In genomic region chr5:176524138-176524537, GRCh38 we compare ENCODE assay signal across 23 cellular contexts. TPM values are rescaled to one million over a fixed set of nuclear protein-coding genes. Genes with fewer than 3 reads are reported as not detected.
DNase-seq lines count a peak whose midpoint lies in the region; ATAC-seq, FAIRE-seq and TF ChIP-seq lines count a peak whose summit lies in the region.
"Had no signal": no experiment of that assay in that cellular context is flagged by ENCODE, and none has a peak within 500 bp of the region (broad histone marks: within the 10 kb centered on the region; RNA-seq: fewer than 3 reads in every experiment).

No MANE protein-coding gene starts in this region.

- no peak for ATAC-seq in K562
- ATAC-seq: CD8-positive, alpha-beta T cell; GM12878 had no signal

- H3K36me3 Mint-ChIP-seq in MCF 10A (ENCODE audit: insufficient read depth, unreplicated experiment): peaks cover 15% of the 10 kb centered on the region
- peaks cover 30% of the 10 kb centered on the region for H3K36me3 Mint-ChIP-seq in endodermal cell (ENCODE audit: low read depth)

- H3K9me3 ChIP-seq in breast epithelium (no peaks in the 10 kb centered on the region), K562 (replicated peaks; ENCODE audit: control insufficient read depth, insufficient read depth, low read depth, low read length) (no peaks in the 10 kb centered on the region), endodermal cell (ENCODE audit: control insufficient read depth, low read length) (no peaks in the 10 kb centered on the region)
- H3K9me3 ChIP-seq: BLaER1, Caco-2 had no signal

- no peak for TF ChIP-seq CTCF in MCF 10A (IDR thresholded peaks at IDR 0.05; ENCODE audit: unreplicated experiment)
- no peak for TF ChIP-seq CTCF in breast epithelium (IDR thresholded peaks at IDR 0.05)
- TF ChIP-seq CTCF in K562 (IDR thresholded peaks at IDR 0.05 in 2 of 3, conservative IDR thresholded peaks at IDR 0.05 in 1 of 3; ENCODE audit: insufficient read depth in 2 of 3, low read depth in 1 of 3, low read length in 3 of 3): no peak
- no peak for TF ChIP-seq CTCF in endodermal cell (conservative IDR thresholded peaks at IDR 0.05)

- DNase-seq in MCF 10A (ENCODE audit: unreplicated experiment): no peak
- DNase-seq in breast epithelium (ENCODE audit: low spot score in 2 of 2): no peak
- DNase-seq in K562 (ENCODE audit: extremely low read depth in 1 of 4, low spot score in 3 of 4): no peak
- DNase-seq in endodermal cell: peak; percentile 43
- no peak for DNase-seq in activated gamma-delta T cell (lab: John Stamatoyannopoulos, UW)
- DNase-seq in G401 (ENCODE audit: low spot score): no peak
- DNase-seq: Caco-2; CD4-positive, CD25-positive, alpha-beta regulatory T cell; CD8-positive, alpha-beta T cell; DMS153; DND-41; GDM1; GM23248; H7; HCEC 1CT had no signal

- H3K27me3 ChIP-seq in breast epithelium (no peaks in the 10 kb centered on the region), K562 (ENCODE audit: control insufficient read depth in 2 of 2, insufficient read depth in 2 of 2, low read length in 2 of 2) (peaks cover 11 to 20% of the 10 kb centered on the region in 2 experiments; a peak in 3 of 5 replicates), endodermal cell (ENCODE audit: control insufficient read depth, insufficient read depth, low read length, poor library complexity, severe bottlenecking) (no peaks in the 10 kb centered on the region)
- H3K27me3 ChIP-seq: BLaER1 had no signal

- H3K4me1 Mint-ChIP-seq in MCF 10A (ENCODE audit: insufficient read depth, unreplicated experiment) (peaks cover 12% of the 10 kb centered on the region), endodermal cell (no peaks in the 10 kb centered on the region)

- H3K36me3 ChIP-seq in breast epithelium (peaks cover 4% of the 10 kb centered on the region), K562 (ENCODE audit: control insufficient read depth, insufficient read depth, low read length) (peaks cover 20% of the 10 kb centered on the region; the same call in 1 of the 3 replicates), endodermal cell (ENCODE audit: control insufficient read depth, insufficient read depth, low read length) (peaks cover 24% of the 10 kb centered on the region)

- in situ Hi-C loops in K562 (cut with MboI) (no loop called here), G401 (cut with HindIII; ENCODE audit: low sequenced_read_pairs) (no loop called here)

- H3K4me2 ChIP-seq in K562 (ENCODE audit: insufficient read depth, low read length): no peak overlapping the region
- H3K4me2 ChIP-seq: BLaER1 had no signal

- H3K4me3 ChIP-seq in breast epithelium: no peak overlapping the region
- H3K4me3 ChIP-seq in K562: no peak overlapping the region
- no peak overlapping the region for H3K4me3 ChIP-seq in endodermal cell (ENCODE audit: low read length)
- H3K4me3 ChIP-seq: BLaER1, GM12878, GM23248 had no signal

- CTCF ChIA-PET in MCF 10A (lab: Yijun Ruan, JAX) (interaction anchor here (0.6 kb wide), 2 partner anchors 13 to 53 kb away, joined by 3 read pairs; no protein-coding TSS in a partner anchor), K562 (lab: Yijun Ruan, JAX; ENCODE audit: low intra/inter-chr PET ratio) (no interaction called here)

- no peaks in the 10 kb centered on the region for H3K27me3 Mint-ChIP-seq in MCF 10A (ENCODE audit: insufficient read depth, unreplicated experiment)
- H3K27me3 Mint-ChIP-seq in endodermal cell (ENCODE audit: insufficient read depth): peaks cover 2% of the 10 kb centered on the region
- H3K27me3 Mint-ChIP-seq: B cell; CD4-positive, CD25-positive, alpha-beta regulatory T cell had no signal

- no peaks in the 10 kb centered on the region for H3K9me1 ChIP-seq in K562 (ENCODE audit: control insufficient read depth, insufficient read depth, low read length)

- no peaks in the 10 kb centered on the region for H3K79me2 ChIP-seq in K562 (ENCODE audit: control insufficient read depth, insufficient read depth, low read length)

- TF ChIP-seq POLR2A in breast epithelium (IDR thresholded peaks at IDR 0.05) (no peak), K562 (conservative IDR thresholded peaks at IDR 0.05) (no peak)

- no peaks in the 10 kb centered on the region for H3K9me3 Mint-ChIP-seq in MCF 10A (ENCODE audit: unreplicated experiment)
- H3K9me3 Mint-ChIP-seq in endodermal cell: no peaks in the 10 kb centered on the region
- H3K9me3 Mint-ChIP-seq: CD8-positive, alpha-beta T cell had no signal

- H3K4me1 ChIP-seq in breast epithelium (no peaks in the 10 kb centered on the region), K562 (replicated peaks in 1 of 2; ENCODE audit: control insufficient read depth in 2 of 2, insufficient read depth in 2 of 2, low read length in 2 of 2) (peaks cover 0 to 13% of the 10 kb centered on the region in 2 experiments; a peak in 2 of 5 replicates), endodermal cell (ENCODE audit: control insufficient read depth, insufficient read depth, low read length) (no peaks in the 10 kb centered on the region)
- H3K4me1 ChIP-seq: Caco-2 had no signal

- no peaks in the 10 kb centered on the region for H4K20me1 ChIP-seq in K562 (replicated peaks; ENCODE audit: control insufficient read depth, insufficient read depth, low read length)

- peak overlapping the region; percentile 35 for H3K27ac Mint-ChIP-seq in MCF 10A (ENCODE audit: low read depth, unreplicated experiment)
- no peak overlapping the region for H3K27ac Mint-ChIP-seq in endodermal cell
- H3K27ac Mint-ChIP-seq: B cell; CD4-positive, CD25-positive, alpha-beta regulatory T cell; CD8-positive, alpha-beta T cell had no signal

- intact Hi-C loops in MCF 10A (cut with micrococcal nuclease): no loop called here
- intact Hi-C loops in breast epithelium (cut with DNase I; ENCODE audit: low total_unique reads): no loop called here
- intact Hi-C loops in K562 (cut with micrococcal nuclease): no loop called here

- H3K9ac ChIP-seq in K562 (ENCODE audit: insufficient read depth in 1 of 2, low read depth in 2 of 2, low read length in 2 of 2): no peak overlapping the region
- H3K9ac ChIP-seq in endodermal cell (ENCODE audit: extremely low read depth, low read length, poor library complexity, severe bottlenecking): no peak overlapping the region
- H3K9ac ChIP-seq: BLaER1, GM23248 had no signal

- no peak overlapping the region for H3K27ac ChIP-seq in breast epithelium
- no peak overlapping the region for H3K27ac ChIP-seq in K562 (ENCODE audit: extremely low read depth, low read depth, low read length)
- H3K27ac ChIP-seq in endodermal cell (ENCODE audit: low read depth, low read length): no peak overlapping the region
- H3K27ac ChIP-seq: BLaER1, C4-2B, GM23248 had no signal

- H3K4me3 Mint-ChIP-seq in MCF 10A (ENCODE audit: unreplicated experiment) (no peak overlapping the region), endodermal cell (no peak overlapping the region)
- H3K4me3 Mint-ChIP-seq: B cell; CD4-positive, CD25-positive, alpha-beta regulatory T cell; CD8-positive, alpha-beta T cell had no signal

- POLR2A ChIA-PET in MCF 10A (lab: Yijun Ruan, JAX): interaction anchor here (0.6 to 6.3 kb wide), 5 partner anchors 12 to 133 kb away, joined by 3 to 67 read pairs (median 4); partner anchors contain the start of gene RNF44
- POLR2A ChIA-PET in K562 (lab: Yijun Ruan, JAX): interaction anchor here (0.8 to 5.8 kb wide), 3 partner anchors 9 to 17 kb away, joined by 4 to 39 read pairs (median 5); partner anchors contain the start of gene RNF44

- BruUV-seq in MCF 10A (replicated peaks; lab: Mats Ljungman, UMichigan) (no TSS peak), K562 (replicated peaks; lab: Mats Ljungman, UMichigan) (no TSS peak)

- no peak for TF ChIP-seq EP300 in K562 (IDR thresholded peaks at IDR 0.05; ENCODE audit: low read length)

- no peak for TF ChIP-seq RAD21 in K562 (CRISPR knock-in tag; conservative IDR thresholded peaks at IDR 0.05 in 1 of 2, IDR thresholded peaks at IDR 0.05 in 1 of 2)

- no peak overlapping the region for H2AFZ ChIP-seq in K562 (ENCODE audit: low read depth, low read length)
- H2AFZ ChIP-seq: GM23248 had no signal

- 65% methylated on average over 6 of the region's 6 CpGs for WGBS in K562 (ENCODE audit: insufficient coverage, low coverage, missing lambda C conversion rate)
- WGBS in endodermal cell (ENCODE audit: insufficient coverage in 1 of 2, insufficient read length in 1 of 2), 2 experiments: 96% methylated on average over 5 to 6 of the region's 6 CpGs

- FAIRE-seq in K562 (lab: Jason Lieb, UNC): no peak
- FAIRE-seq: GM12878, GM19239, H1 had no signal

RNA-seq across cellular contexts. Expression of gene RNF44, which starts 13.1 kb away (rescaled TPM):
- 45.8 and 60.1 TPM in 2 replicates for total RNA-seq in MCF 10A (2022)
- total RNA-seq in breast epithelium: 10 to 100 TPM in 2 of 3 donors, 1 to 10 TPM in 1; 6.9 to 17.1 (median 15.4) TPM
- total RNA-seq in K562 (2011; cell fraction: chromatin; rRNA removed; ENCODE audit: low replicate concordance): 109 and 250 TPM in 2 replicates
- total RNA-seq in K562 (2011; cell fraction: nucleolus; rRNA removed): 141 and 156 TPM in 2 replicates
- total RNA-seq in K562 (2011; cell fraction: nucleoplasm; rRNA removed): 127 and 128 TPM in 2 replicates
- total RNA-seq in K562 (2014; rRNA removed): 14.8 and 19.7 TPM in 2 replicates
- 4.8 and 5.1 TPM in 2 replicates for total RNA-seq in K562 (2014; rRNA removed; fragmentation: Illumina TruSeq; extraction: Trizol)
- total RNA-seq in K562 (2015; rRNA removed; fragmentation: Illumina TruSeq; extraction: Trizol): 7.2 and 7.5 TPM in 2 replicates
- 64.0 and 82.6 TPM in 2 replicates for total RNA-seq in K562 (2021)
- polyA plus RNA-seq in K562 (2011; rRNA removed): 7.4 and 25.6 TPM in 2 replicates
- polyA plus RNA-seq in K562 (2011; cell fraction: cytosol; rRNA removed): 9.9 and 13.1 TPM in 2 replicates
- polyA plus RNA-seq in K562 (2011; cell fraction: nucleus; rRNA removed): 196 and 219 TPM in 2 replicates
- 33.9 and 73.5 TPM in 2 replicates for polyA plus RNA-seq in K562 (2012)
- 20.5 and 39.3 TPM in 2 replicates for polyA plus RNA-seq in K562 (2014; fragmentation: Illumina TruSeq; extraction: Trizol)
- polyA plus RNA-seq in K562 (2014; fragmentation: Nextera tagmentation; extraction: Ambion mirVana): 1 to 10 TPM; 1.6 to 2.5 TPM
- 40.1 and 51.0 TPM in 2 replicates for polyA plus RNA-seq in K562 (2014; rRNA removed)
- polyA minus RNA-seq in K562 (2011; rRNA and poly(A)+ RNA removed): 2.8 and 3.0 TPM in 2 replicates
- 17.2 and 25.7 TPM in 2 replicates for polyA minus RNA-seq in K562 (2011; cell fraction: cytosol; rRNA and poly(A)+ RNA removed)
- 40.7 and 48.8 TPM in 2 replicates for polyA minus RNA-seq in K562 (2011; cell fraction: nucleus; rRNA and poly(A)+ RNA removed)
- 100 to 1,000 TPM; 150 to 173 TPM for total RNA-seq in endodermal cell
- polyA plus RNA-seq in endodermal cell (2013, experiment 1 of 2): 123 TPM
- polyA plus RNA-seq in endodermal cell (2013, experiment 2 of 2): 111 TPM
- total RNA-seq in G401 (2014; rRNA removed; shearing (Covaris generic)): 4.0 and 6.7 TPM in 2 replicates

RNA-seq across cellular contexts. Expression of gene CDHR2, which starts 25.0 kb away (rescaled TPM):
- total RNA-seq in MCF 10A (2022) (0.09 and 0.39 TPM in 2 replicates), breast epithelium (1 to 10 TPM in 1 of 3 donors, not detected in 2; 2.3 TPM), K562 (2014; rRNA removed) (0.04 and 0.09 TPM in 2 replicates), K562 (2014; rRNA removed; fragmentation: Illumina TruSeq; extraction: Trizol) (0.10 and 0.18 TPM in 2 replicates), K562 (2015; rRNA removed; fragmentation: Illumina TruSeq; extraction: Trizol) (0.22 and 0.23 TPM in 2 replicates), K562 (2021) (0.36 and 0.62 TPM in 2 replicates), endodermal cell (under 1 TPM; 0.37 to 0.89 TPM)
- 1.0 TPM in 1 of 2 replicates, not detected in the other for total RNA-seq in K562 (2011; cell fraction: chromatin; rRNA removed; ENCODE audit: low replicate concordance)
- 0.13 and 0.17 TPM in 2 replicates for total RNA-seq in K562 (2011; cell fraction: nucleolus; rRNA removed)
- total RNA-seq in K562 (2011; cell fraction: nucleoplasm; rRNA removed): 0.15 TPM in 1 of 2 replicates, not detected in the other
- polyA plus RNA-seq in K562 (2011; rRNA removed) (0.01 TPM in 1 of 2 replicates, not detected in the other), K562 (2014; fragmentation: Illumina TruSeq; extraction: Trizol) (0.01 and 0.04 TPM in 2 replicates), K562 (2014; fragmentation: Nextera tagmentation; extraction: Ambion mirVana) (not detected), K562 (2014; rRNA removed) (0.03 TPM in 1 of 2 replicates, not detected in the other)
- polyA plus RNA-seq in K562 (2011; cell fraction: cytosol; rRNA removed): not detected in 2 replicates
- 0.06 and 0.18 TPM in 2 replicates for polyA plus RNA-seq in K562 (2011; cell fraction: nucleus; rRNA removed)
- polyA plus RNA-seq in K562 (2012): 0.07 and 0.42 TPM in 2 replicates
- not detected in 2 replicates for polyA minus RNA-seq in K562 (2011; rRNA and poly(A)+ RNA removed)
- polyA minus RNA-seq in K562 (2011; cell fraction: cytosol; rRNA and poly(A)+ RNA removed): 0.67 TPM in 1 of 2 replicates, not detected in the other
- 0.27 and 0.33 TPM in 2 replicates for polyA minus RNA-seq in K562 (2011; cell fraction: nucleus; rRNA and poly(A)+ RNA removed)
- polyA plus RNA-seq in endodermal cell (2013, experiment 1 of 2): not detected
- polyA plus RNA-seq in endodermal cell (2013, experiment 2 of 2): not detected
- not detected in 2 replicates for total RNA-seq in G401 (2014; rRNA removed; shearing (Covaris generic))
- total RNA-seq: A172, A673, GM23248 had no signal
- polyA plus RNA-seq: CD4-positive, CD25-positive, alpha-beta regulatory T cell; GM23248 had no signal
